In genomic region chr22:49962012-49962750, GRCh38 we compare ENCODE assay signal across 8 cellular contexts. TPM values are rescaled to one million over a fixed set of nuclear protein-coding genes. Genes with fewer than 3 reads are reported as not detected.
A peak's percentile ranks its signal among the peaks of the same experiment; 100 is the strongest.
DNase-seq lines count a peak whose midpoint lies in the region; ATAC-seq and TF ChIP-seq lines count a peak whose summit lies in the region.

No MANE protein-coding gene starts in this region.

- H3K9me3 ChIP-seq in IMR-90 (ENCODE audit: control insufficient read depth, insufficient read depth, low read length) (no peaks in the 10 kb centered on the region), gastroesophageal sphincter (no peaks in the 10 kb centered on the region), neutrophil (no peaks in the 10 kb centered on the region), stomach smooth muscle (ENCODE audit: control insufficient read depth in 2 of 2, low read length in 2 of 2) (no peaks in the 10 kb centered on the region)

- TF ChIP-seq CTCF in IMR-90 (conservative IDR thresholded peaks at IDR 0.05; ENCODE audit: low read depth, low read length) (no peak), gastroesophageal sphincter (IDR thresholded peaks at IDR 0.05) (no peak), neutrophil (IDR thresholded peaks at IDR 0.05) (no peak)

- TF ChIP-seq RAD21 in IMR-90 (IDR thresholded peaks at IDR 0.05; ENCODE audit: low read length), result no peak

- DNase-seq in DMS153 treated with DMSO at 0.1 percent for 48 hours (lab: John Stamatoyannopoulos, UW; ENCODE audit: unreplicated experiment) (peak; percentile 48), IMR-90 (peak; percentile 93)
- DNase-seq in activated naive CD4-positive, alpha-beta T cell treated with anti-CD3 and anti-CD28 coated beads, Interleukin-2, amount 50 U/mL, for 16 hours, result peak; percentile 86

- H3K36me3 ChIP-seq in IMR-90 (ENCODE audit: control insufficient read depth, insufficient read depth, low read length) (peaks cover 30% of the 10 kb centered on the region), gastroesophageal sphincter (peaks cover 0 to 32% of the 10 kb centered on the region in 2 donors), neutrophil (peaks cover 46% of the 10 kb centered on the region), stomach smooth muscle (ENCODE audit: control insufficient read depth in 2 of 2, insufficient read depth in 2 of 2, low read length in 2 of 2) (peaks cover 5 to 7% of the 10 kb centered on the region in 2 donors)

- no peak for TF ChIP-seq EP300 in gastroesophageal sphincter (IDR thresholded peaks at IDR 0.05)

- H3K27me3 ChIP-seq in IMR-90 (ENCODE audit: control insufficient read depth, insufficient read depth, low read length), result no peaks in the 10 kb centered on the region
- no peaks in the 10 kb centered on the region for H3K27me3 ChIP-seq in gastroesophageal sphincter
- H3K27me3 ChIP-seq in neutrophil, result peaks cover 10% of the 10 kb centered on the region
- no peaks in the 10 kb centered on the region for H3K27me3 ChIP-seq in stomach smooth muscle (ENCODE audit: control insufficient read depth in 1 of 2, insufficient read depth in 2 of 2, low read length in 2 of 2)

- 0% methylated on average over 13 of the region's 70 CpGs; no CpG with 5 or more reads in 1 of the 2 experiments for WGBS in IMR-90 (ENCODE audit: extremely low coverage in 2 of 2, insufficient read length in 1 of 2), 2 experiments
- WGBS in gastroesophageal sphincter (ENCODE audit: low coverage in 1 of 2), 2 donors, result no CpG with 5 or more reads among the region's 70 CpGs

- dilution Hi-C loops in IMR-90 (cut with HindIII; ENCODE audit: low sequenced_read_pairs, unreplicated experiment), result no loop called here

- H3K4me3 ChIP-seq in IMR-90 (ENCODE audit: insufficient read depth, low read depth, low read length) (peak overlapping the region; percentile 58), gastroesophageal sphincter (peak overlapping the region; percentile 60 to 97), neutrophil (ENCODE audit: low read depth in 1 of 2, low read length in 1 of 2) (peak overlapping the region; percentile 94 to 99), stomach smooth muscle (ENCODE audit: low read length in 2 of 2) (peak overlapping the region; percentile 73 to 81)

- peak overlapping the region; percentile 89 for H3K23ac ChIP-seq in IMR-90 (ENCODE audit: low read depth, low read length)

- no peak overlapping the region for H2BK20ac ChIP-seq in IMR-90 (ENCODE audit: low read depth, low read length)

- POLR2A ChIA-PET in IMR-90 (lab: Charles Lee; ENCODE audit: unreplicated experiment), result interaction anchor here (0.6 to 1.3 kb wide), 2 partner anchors 10 to 21 kb away, joined by 3 to 5 read pairs; no protein-coding TSS in a partner anchor

- ATAC-seq in IMR-90 (ENCODE audit: low read depth) (peak; percentile 50), SK-N-SH treated with all-trans-retinoic acid at 6 μM for 48 hours (peak; percentile 13), gastroesophageal sphincter (peak; percentile 56), HG02642 (IDR thresholded peaks at IDR 0.05; ENCODE audit: poor library complexity, unreplicated experiment) (no peak)

- peak overlapping the region; percentile 88 for H3K9ac ChIP-seq in IMR-90 (ENCODE audit: low read depth, low read length)
- peak overlapping the region; percentile 66 to 73 for H3K9ac ChIP-seq in stomach smooth muscle (ENCODE audit: low read length in 2 of 2)

- peaks cover 31% of the 10 kb centered on the region for H3K4me1 ChIP-seq in IMR-90 (ENCODE audit: control insufficient read depth, insufficient read depth, low read length)
- peaks cover 0 to 71% (median 38%) of the 10 kb centered on the region in 3 donors for H3K4me1 ChIP-seq in gastroesophageal sphincter
- H3K4me1 ChIP-seq in neutrophil (ENCODE audit: control insufficient read depth in 1 of 2, insufficient read depth in 1 of 2, low read depth in 1 of 2, low read length in 1 of 2), result peaks cover 64 to 65% of the 10 kb centered on the region in 2 experiments
- peaks cover 51% of the 10 kb centered on the region for H3K4me1 ChIP-seq in stomach smooth muscle (ENCODE audit: control insufficient read depth, insufficient read depth, low read length)

- in situ Hi-C loops in IMR-90 (cut with MboI; ENCODE audit: low sequenced_read_pairs), result no loop called here

- 0 out of 3 replicates have a peak overlapping the region, but pooled peaks have one; percentile 61 for H2BK15ac ChIP-seq in IMR-90 (ENCODE audit: low read depth, low read length)

- peak overlapping the region; percentile 98 for H3K27ac ChIP-seq in IMR-90 (ENCODE audit: insufficient read depth, low read length)
- H3K27ac ChIP-seq in gastroesophageal sphincter, result peak overlapping the region; percentile 72 to 98 (median 96)
- H3K27ac ChIP-seq in neutrophil, result peak overlapping the region; percentile 98
- peak overlapping the region; percentile 77 for H3K27ac ChIP-seq in stomach smooth muscle (ENCODE audit: low read length)

- peak overlapping the region; percentile 66 to 80; a peak in 3 of 4 replicates for H4K8ac ChIP-seq in IMR-90 (ENCODE audit: low read depth in 2 of 2, low read length in 2 of 2)

- H2AK5ac ChIP-seq in IMR-90 (ENCODE audit: low read depth, low read length), result peak overlapping the region; percentile 90

- H4K91ac ChIP-seq in IMR-90 (ENCODE audit: insufficient read depth, low read depth, low read length), result peak overlapping the region; percentile 81

- peak overlapping the region; percentile 98 for H2AK9ac ChIP-seq in IMR-90 (replicated peaks; ENCODE audit: low read depth, low read length, poor library complexity)

- H3K18ac ChIP-seq in IMR-90 (ENCODE audit: low read depth, low read length), result peak overlapping the region; percentile 74

- H3K56ac ChIP-seq in IMR-90 (ENCODE audit: extremely low read depth, insufficient read depth, low read length), result peak overlapping the region; percentile 28; the same call in 1 of the 2 replicates

- peaks cover 16 to 49% of the 10 kb centered on the region in 2 experiments for H3K79me1 ChIP-seq in IMR-90 (ENCODE audit: low read depth in 1 of 2, low read length in 2 of 2)

- intact Hi-C loops in IMR-90 (cut with micrococcal nuclease), result loop anchor here (1.0 kb wide), 1 partner anchor 44 kb away; the partner anchor contains the start of genes ALG12 and CRELD2

- H3K4me2 ChIP-seq in IMR-90 (ENCODE audit: low read depth, low read length), result peak overlapping the region; percentile 90

- BruUV-seq in IMR-90 (replicated peaks; lab: Mats Ljungman, UMichigan), result no TSS peak

- H2BK5ac ChIP-seq in IMR-90 (ENCODE audit: low read depth, low read length, poor library complexity, severe bottlenecking), result peak overlapping the region; percentile 89

- peak overlapping the region; percentile 35; the same call in 1 of the 2 replicates for H2BK120ac ChIP-seq in IMR-90 (ENCODE audit: low read depth, low read length)

- peak overlapping the region; percentile 76 for H2AFZ ChIP-seq in IMR-90 (replicated peaks; ENCODE audit: low read length, poor library complexity)

- CTCF ChIA-PET in IMR-90 (lab: Yijun Ruan, JAX), result interaction anchor here (0.6 kb wide), 1 partner anchor 14 kb away, joined by 5 read pairs; no protein-coding TSS in a partner anchor

- peak overlapping the region; percentile 93 for H3K4ac ChIP-seq in IMR-90 (ENCODE audit: low read depth, low read length)

- peaks cover 37% of the 10 kb centered on the region for H4K20me1 ChIP-seq in IMR-90 (ENCODE audit: insufficient read depth, low read length)

- TF ChIP-seq POLR2A in IMR-90 (IDR thresholded peaks at IDR 0.05; ENCODE audit: low read depth, low read length) (peak; percentile 85), gastroesophageal sphincter (IDR thresholded peaks at IDR 0.05) (no peak)

- peak overlapping the region; percentile 81 for H4K5ac ChIP-seq in IMR-90 (ENCODE audit: low read depth, low read length)

- peak overlapping the region; percentile 68 for H3K14ac ChIP-seq in IMR-90 (replicated peaks; ENCODE audit: low read depth, low read length)

- H3K9me1 ChIP-seq in IMR-90 (ENCODE audit: insufficient read depth, low read length), result peaks cover 3% of the 10 kb centered on the region; the same call in 1 of the 2 replicates

TF ChIP-seq in IMR-90, 13 proteins besides CTCF, POLR2A, EP300 and RAD21 (continues in another document):
- TF ChIP-seq CEBPB (IDR thresholded peaks at IDR 0.05; ENCODE audit: low read depth, low read length), result peak; percentile 31; the same call in 1 of the 2 replicates
- 0 out of 2 replicates have a peak, but pooled peaks have one; percentile 12 for TF ChIP-seq MXI1 (IDR thresholded peaks at IDR 0.05; ENCODE audit: borderline replicate concordance, low read depth, low read length)
- no peak for TF ChIP-seq SMC3 (IDR thresholded peaks at IDR 0.05; ENCODE audit: low read depth, low read length)
- no peak; the same call in 1 of the 2 replicates for TF ChIP-seq NFE2L2 (IDR thresholded peaks at IDR 0.05; ENCODE audit: low read depth, low read length)

TF ChIP-seq in SK-N-SH treated with all-trans-retinoic acid at 6 μM for 48 hours, 23 proteins besides CTCF, POLR2A, EP300 and RAD21 (continues in another document):
- TF ChIP-seq BACH2 (CRISPR knock-in tag; IDR thresholded peaks at IDR 0.05; ENCODE audit: borderline replicate concordance), result no peak
- no peak for TF ChIP-seq ZNF8 (CRISPR knock-in tag; IDR thresholded peaks at IDR 0.05)
- no peak for TF ChIP-seq ZC3H10 (CRISPR knock-in tag; IDR thresholded peaks at IDR 0.05)
- no peak for TF ChIP-seq ESRRG (CRISPR knock-in tag; IDR thresholded peaks at IDR 0.05)
- no peak for TF ChIP-seq ZFP3 (CRISPR knock-in tag; IDR thresholded peaks at IDR 0.05)
- no peak for TF ChIP-seq GLIS3 (CRISPR knock-in tag; IDR thresholded peaks at IDR 0.05)
- TF ChIP-seq TOX (CRISPR knock-in tag; IDR thresholded peaks at IDR 0.05; ENCODE audit: borderline replicate concordance), result no peak

RNA-seq across cellular contexts. Expression of gene PIM3, which starts 1.6 kb away (rescaled TPM):
- total RNA-seq in IMR-90 (2012; rRNA removed) (8.6 and 10.3 TPM in 2 replicates), gastroesophageal sphincter (10 to 100 TPM; 30.0 to 58.3 (median 46.4) TPM)
- 24.7 and 28.6 TPM in 2 replicates for polyA plus RNA-seq in IMR-90 (2012; rRNA removed)
- polyA plus RNA-seq in IMR-90 (2012; cell fraction: cytosol; rRNA removed), result 31.4 and 45.1 TPM in 2 replicates
- 37.2 and 85.2 TPM in 2 replicates for polyA plus RNA-seq in IMR-90 (2012; cell fraction: nucleus; rRNA removed; ENCODE audit: low replicate concordance)

RNA-seq across cellular contexts. Expression of gene CRELD2, which starts 43.7 kb away (rescaled TPM):
- total RNA-seq in IMR-90 (2012; rRNA removed) (36.1 and 36.2 TPM in 2 replicates), gastroesophageal sphincter (10 to 100 TPM; 21.9 to 36.2 (median 30.9) TPM)
- polyA plus RNA-seq in IMR-90 (2012; rRNA removed), result 70.7 and 82.0 TPM in 2 replicates
- polyA plus RNA-seq in IMR-90 (2012; cell fraction: cytosol; rRNA removed), result 110 and 153 TPM in 2 replicates
- 79.2 and 119 TPM in 2 replicates for polyA plus RNA-seq in IMR-90 (2012; cell fraction: nucleus; rRNA removed; ENCODE audit: low replicate concordance)

RNA-seq across cellular contexts. Expression of gene ALG12, which starts 43.9 kb away (rescaled TPM):
- 5.6 and 7.2 TPM in 2 replicates for total RNA-seq in IMR-90 (2012; rRNA removed)
- polyA plus RNA-seq in IMR-90 (2012; rRNA removed), result 10.9 and 11.2 TPM in 2 replicates
- 18.8 and 22.7 TPM in 2 replicates for polyA plus RNA-seq in IMR-90 (2012; cell fraction: cytosol; rRNA removed)
- polyA plus RNA-seq in IMR-90 (2012; cell fraction: nucleus; rRNA removed; ENCODE audit: low replicate concordance), result 13.5 and 24.8 TPM in 2 replicates
- total RNA-seq in gastroesophageal sphincter, result 10 to 100 TPM; 18.8 to 30.0 (median 22.6) TPM

RNA-seq across cellular contexts. Expression of gene IL17REL, which starts 50.4 kb away (rescaled TPM):
- total RNA-seq in IMR-90 (2012; rRNA removed), result not detected in 2 replicates
- polyA plus RNA-seq in IMR-90 (2012; rRNA removed), result not detected in 2 replicates
- 0.01 TPM in 1 of 2 replicates, not detected in the other for polyA plus RNA-seq in IMR-90 (2012; cell fraction: cytosol; rRNA removed)
- polyA plus RNA-seq in IMR-90 (2012; cell fraction: nucleus; rRNA removed; ENCODE audit: low replicate concordance), result 0.04 and 0.05 TPM in 2 replicates
- not detected for total RNA-seq in gastroesophageal sphincter
